In the genomic region with DNA sequence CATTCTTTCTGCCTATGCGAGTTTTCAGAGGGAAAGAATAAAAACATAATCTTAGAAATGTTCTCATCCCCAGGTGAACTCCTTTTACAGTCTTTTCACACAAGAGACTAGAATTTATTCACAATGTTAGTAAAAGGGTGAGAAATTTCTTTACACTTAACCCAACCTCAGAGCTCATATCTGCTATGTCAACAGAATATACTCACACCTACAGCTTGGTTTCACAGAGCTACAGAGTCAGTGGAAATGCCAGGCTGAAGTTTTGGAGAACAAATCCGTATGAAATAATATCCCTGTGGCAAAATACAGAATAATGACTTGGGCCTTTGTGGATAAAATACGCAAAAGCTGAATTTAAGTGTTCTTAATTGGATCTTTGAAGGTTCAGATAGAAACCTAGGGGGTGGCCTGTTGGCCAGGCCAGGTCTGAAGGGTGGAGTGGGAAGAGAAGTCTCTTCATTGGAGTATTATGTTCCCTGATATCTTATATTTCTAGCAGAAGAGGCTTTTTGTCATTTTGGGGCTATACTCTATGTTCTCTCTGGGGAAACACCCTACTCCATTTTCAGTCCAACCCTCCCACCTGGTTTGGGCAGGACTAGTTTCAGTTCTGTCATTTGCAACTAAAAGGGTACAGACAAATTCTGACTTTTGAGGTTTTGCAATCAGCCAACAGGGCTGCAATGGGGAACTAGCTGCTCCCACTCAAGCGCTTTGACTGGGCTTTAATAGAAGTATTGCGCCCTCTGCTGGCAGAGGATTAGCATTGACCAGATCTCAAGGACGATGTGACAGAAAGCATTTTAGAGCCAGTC, we compare ENCODE assay signal across 8 cellular contexts. TPM values are rescaled to one million over a fixed set of nuclear protein-coding genes. Genes with fewer than 3 reads are reported as not detected.
A peak's percentile ranks its signal among the peaks of the same experiment; 100 is the strongest.
DNase-seq lines count a peak whose midpoint lies in the region; ATAC-seq, FAIRE-seq and TF ChIP-seq lines count a peak whose summit lies in the region.

No MANE protein-coding gene starts in this region.

- ATAC-seq in HG03378 (IDR thresholded peaks at IDR 0.05; ENCODE audit: unreplicated experiment) (peak; percentile 98), activated B cell treated with CpG ODN at 0.5 μM for 24 hours (ENCODE audit: low read depth) (peak; percentile 98), left colon (peak; percentile 83)

- TF ChIP-seq CTCF in BE2C (IDR thresholded peaks at IDR 0.05; ENCODE audit: low read depth, low read length) (peak; percentile 77), activated B cell treated with CpG ODN at 0.5 μM for 24 hours (IDR thresholded peaks at IDR 0.05) (no peak)

- no peaks in the 10 kb centered on the region for H3K36me3 ChIP-seq in BE2C

- peaks cover 51% of the 10 kb centered on the region for H3K4me1 Mint-ChIP-seq in activated B cell treated with CpG ODN at 0.5 μM for 24 hours

- H3K9me3 Mint-ChIP-seq in activated B cell treated with CpG ODN at 0.5 μM for 24 hours: no peaks in the 10 kb centered on the region

- peak overlapping the region; percentile 95 for H3K27ac Mint-ChIP-seq in activated B cell treated with CpG ODN at 0.5 μM for 24 hours

- intact Hi-C loops in activated B cell treated with CpG ODN at 0.5 μM for 24 hours (cut with micrococcal nuclease) (loop anchor here (1.0 to 2.0 kb wide), 11 partner anchors 17 to 319 kb away; partner anchors contain the start of genes APLF, FBXO48 and PNO1), left colon (cut with DNase I, micrococcal nuclease) (loop anchor here in 1 of 2 donors (5.0 to 10.0 kb wide), 2 partner anchors 79 to 317 kb away; no protein-coding TSS in a partner anchor)

- POLR2A ChIA-PET in activated B cell treated with CpG ODN at 0.5 μM for 24 hours (lab: Charles Lee): interaction anchor here (0.6 to 2.6 kb wide), 18 partner anchors 14 to 391 kb away, joined by 3 to 22 read pairs (median 4); partner anchors contain the start of genes FBXO48, PLEK and PPP3R1

- peak overlapping the region; percentile 65 for H3K4me3 Mint-ChIP-seq in activated B cell treated with CpG ODN at 0.5 μM for 24 hours

- peak; percentile 74 for DNase-seq in BE2C
- DNase-seq in GM19239 (ENCODE audit: insufficient read length, low spot score): peak; percentile 60
- DNase-seq in NCI-H446 (lab: John Stamatoyannopoulos, UW): peak; percentile 68 to 85
- DNase-seq in activated B cell treated with CpG ODN at 0.5 μM for 24 hours: peak; percentile 57
- peak; percentile 80 for DNase-seq in central memory CD4-positive, alpha-beta T cell
- DNase-seq in left colon: peak; percentile 71 to 80
- DNase-seq in stimulated activated CD4-positive, alpha-beta T cell treated with anti-CD3 and anti-CD28 coated beads, Interleukin-4, amount 100 ng/mL, for 4 hours: peak; percentile 66 to 75

- peaks cover 2% of the 10 kb centered on the region for H3K36me3 Mint-ChIP-seq in activated B cell treated with CpG ODN at 0.5 μM for 24 hours (ENCODE audit: low read depth)

- H3K4me3 ChIP-seq in BE2C (ENCODE audit: low read depth, low read length): no peak overlapping the region

- H3K4me1 ChIP-seq in BE2C: peaks cover 9% of the 10 kb centered on the region

- CTCF ChIA-PET in activated B cell treated with CpG ODN at 0.5 μM for 24 hours (lab: Charles Lee): interaction anchor here (0.6 to 4.7 kb wide), 38 partner anchors 10 to 1274 kb away, joined by 3 to 58 read pairs (median 5); partner anchors contain the start of genes FBXO48, PLEK and PPP3R1

- no peaks in the 10 kb centered on the region for H3K9me3 ChIP-seq in BE2C

- no peaks in the 10 kb centered on the region for H3K27me3 Mint-ChIP-seq in activated B cell treated with CpG ODN at 0.5 μM for 24 hours

- peak; percentile 100 for FAIRE-seq in GM19239 (lab: Jason Lieb, UNC)

- H3K27me3 ChIP-seq in BE2C: no peaks in the 10 kb centered on the region

RNA-seq across cellular contexts. Expression of gene FBXO48, which starts 25.7 kb away (rescaled TPM):
- not detected for polyA plus RNA-seq in BE2C (2012; ENCODE audit: insufficient read depth, insufficient read length, low read depth)
- total RNA-seq in activated B cell treated with CpG ODN at 0.5 μM for 24 hours: 1.8 and 2.6 TPM in 2 replicates
- 1 to 10 TPM; 1.5 to 2.1 TPM for total RNA-seq in left colon

RNA-seq across cellular contexts. Expression of gene APLF, which starts 26.0 kb away (rescaled TPM):
- polyA plus RNA-seq in BE2C (2012; ENCODE audit: insufficient read depth, insufficient read length, low read depth): 0.36 TPM
- 6.4 and 6.8 TPM in 2 replicates for total RNA-seq in activated B cell treated with CpG ODN at 0.5 μM for 24 hours
- total RNA-seq in left colon: 1 to 10 TPM; 1.3 to 3.4 TPM
